In the genomic region with DNA sequence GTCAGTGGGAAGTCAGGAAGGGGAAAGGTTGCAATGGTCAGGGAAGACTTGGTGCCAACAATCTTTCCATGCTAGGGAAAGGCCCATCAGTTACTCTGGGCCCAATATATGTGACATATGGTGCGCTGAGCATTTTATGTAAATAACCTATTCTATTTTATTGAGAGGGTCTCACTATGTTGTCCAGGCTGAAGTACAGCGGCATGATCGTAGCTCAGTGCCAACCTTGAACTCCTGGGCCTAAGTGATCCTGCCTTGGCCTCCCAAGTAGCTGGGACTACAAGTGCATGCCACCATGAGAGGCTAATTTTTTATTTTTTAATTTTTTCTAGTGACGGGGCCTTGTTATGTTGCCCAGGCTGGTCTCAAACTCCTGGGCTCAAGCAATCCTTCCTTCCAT, we compare ENCODE assay signal across 23 cellular contexts. TPM values are rescaled to one million over a fixed set of nuclear protein-coding genes. Genes with fewer than 3 reads are reported as not detected.
DNase-seq lines count a peak whose midpoint lies in the region; ATAC-seq and TF ChIP-seq lines count a peak whose summit lies in the region.
"Had no signal": no experiment of that assay in that cellular context is flagged by ENCODE, and none has a peak within 500 bp of the region (broad histone marks: within the 10 kb centered on the region; RNA-seq: fewer than 3 reads in every experiment).

No MANE protein-coding gene starts in this region.

- H3K4me1 Mint-ChIP-seq in GM23338 (peaks cover 30% of the 10 kb centered on the region), WTC11 (peaks cover 37% of the 10 kb centered on the region)
- H3K4me1 Mint-ChIP-seq in activated CD4-positive, alpha-beta T cell treated with anti-CD3 and anti-CD28 coated beads, Interleukin-2, amount 10 ng/mL, durations not matched to agents 7 days and 5 days, result peaks cover 28% of the 10 kb centered on the region

- no peak for DNase-seq in GM23338 (ENCODE audit: low spot score)
- no peak for DNase-seq in WTC11 (ENCODE audit: low spot score)
- peak; percentile 9 for DNase-seq in mesenteric fat pad (ENCODE audit: low spot score)
- DNase-seq in activated CD4-positive, alpha-beta T cell treated with anti-CD3 and anti-CD28 coated beads, Interleukin-2, amount 10 ng/mL, durations not matched to agents 7 days and 5 days, result no peak
- no peak for DNase-seq in NCI-H146 (lab: John Stamatoyannopoulos, UW)
- no peak for DNase-seq in COLO668 (lab: John Stamatoyannopoulos, UW; ENCODE audit: unreplicated experiment)
- DNase-seq: 8988T; ACHN; AML-193; BE2C; Calu3; CD4-positive, alpha-beta T cell; CD8-positive, alpha-beta memory T cell; COR-L47; DMS153; DND-41; GM23248; H9; HFFc6 had no signal

- peaks cover 52% of the 10 kb centered on the region for H3K79me2 ChIP-seq in GM23338 (replicated peaks; ENCODE audit: insufficient read depth)

- no peak for TF ChIP-seq CTCF in GM23338 (conservative IDR thresholded peaks at IDR 0.05; ENCODE audit: low read depth in 2 of 2)
- TF ChIP-seq CTCF in WTC11 (IDR thresholded peaks at IDR 0.05), result no peak

- peak overlapping the region; percentile 23; the same call in 1 of the 2 replicates for H3K4me2 ChIP-seq in GM23338
- H3K4me2 ChIP-seq: A549 had no signal

- H3K9me2 ChIP-seq in GM23338 (ENCODE audit: insufficient read depth), result no peaks in the 10 kb centered on the region

- H3K9me3 Mint-ChIP-seq in GM23338 (no peaks in the 10 kb centered on the region), WTC11 (no peaks in the 10 kb centered on the region)
- H3K9me3 Mint-ChIP-seq in activated CD4-positive, alpha-beta T cell treated with anti-CD3 and anti-CD28 coated beads, Interleukin-2, amount 10 ng/mL, durations not matched to agents 7 days and 5 days, result no peaks in the 10 kb centered on the region
- H3K9me3 Mint-ChIP-seq: CD4-positive, alpha-beta T cell; CD8-positive, alpha-beta memory T cell; H9; HFFc6 had no signal

- H3F3A ChIP-seq in GM23338 (replicated peaks; ENCODE audit: low read depth), result peaks cover 39% of the 10 kb centered on the region

- H3K4me3 Mint-ChIP-seq in GM23338 (no peak overlapping the region), WTC11 (no peak overlapping the region)
- H3K4me3 Mint-ChIP-seq in activated CD4-positive, alpha-beta T cell treated with anti-CD3 and anti-CD28 coated beads, Interleukin-2, amount 10 ng/mL, durations not matched to agents 7 days and 5 days, result no peak overlapping the region
- H3K4me3 Mint-ChIP-seq: CD14-positive monocyte; CD4-positive, alpha-beta T cell; CD8-positive, alpha-beta memory T cell; H9; HFFc6 had no signal

- H3K4me3 ChIP-seq in GM23338, result no peak overlapping the region
- H3K4me3 ChIP-seq: A549; BLaER1 treated with 17β-estradiol and CSF1 and Interleukin-3, amounts not matched to agents 10 nM and 100 nM; GM23248 had no signal

- H3K27ac ChIP-seq in GM23338 (ENCODE audit: low read depth), result peak overlapping the region; percentile 93
- H3K27ac ChIP-seq: A549; BLaER1 treated with 17β-estradiol and CSF1 and Interleukin-3, amounts not matched to agents 10 nM and 100 nM; GM23248 had no signal

- H3K36me3 ChIP-seq in GM23338 (ENCODE audit: insufficient read depth), result peaks cover 66% of the 10 kb centered on the region

- no peaks in the 10 kb centered on the region for H3K27me3 ChIP-seq in GM23338 (ENCODE audit: insufficient read depth)
- H3K27me3 ChIP-seq: BE2C; BLaER1 treated with 17β-estradiol and CSF1 and Interleukin-3, amounts not matched to agents 10 nM and 100 nM had no signal

- CTCF ChIA-PET in WTC11 (lab: Charles Lee), result interaction anchor here (0.7 to 3.4 kb wide), 3 partner anchors 23 to 37 kb away, joined by 3 to 14 read pairs (median 3); no protein-coding TSS in a partner anchor
- CTCF ChIA-PET in activated CD4-positive, alpha-beta T cell treated with anti-CD3 and anti-CD28 coated beads, Interleukin-2, amount 10 ng/mL, durations not matched to agents 7 days and 5 days (lab: Charles Lee), result no interaction called here

- H4K20me1 ChIP-seq in GM23338 (replicated peaks; ENCODE audit: insufficient read depth), result peaks cover 55% of the 10 kb centered on the region

- ATAC-seq in GM23338 (no peak), WTC11 (no peak)
- ATAC-seq: A549, HCT116 had no signal

- peak overlapping the region; percentile 80 for H3K27ac Mint-ChIP-seq in GM23338
- H3K27ac Mint-ChIP-seq in WTC11, result peak overlapping the region; percentile 49
- H3K27ac Mint-ChIP-seq in activated CD4-positive, alpha-beta T cell treated with anti-CD3 and anti-CD28 coated beads, Interleukin-2, amount 10 ng/mL, durations not matched to agents 7 days and 5 days, result no peak overlapping the region
- H3K27ac Mint-ChIP-seq: CD4-positive, alpha-beta T cell; CD8-positive, alpha-beta memory T cell; HFFc6 had no signal

- H3K4me1 ChIP-seq in GM23338 (ENCODE audit: insufficient read depth), result peaks cover 32% of the 10 kb centered on the region
- H3K4me1 ChIP-seq: BE2C had no signal

- peaks cover 8% of the 10 kb centered on the region for H3K27me3 Mint-ChIP-seq in GM23338 (ENCODE audit: insufficient read depth, low read depth, poor library complexity)
- no peaks in the 10 kb centered on the region for H3K27me3 Mint-ChIP-seq in WTC11 (ENCODE audit: low read depth)
- H3K27me3 Mint-ChIP-seq in activated CD4-positive, alpha-beta T cell treated with anti-CD3 and anti-CD28 coated beads, Interleukin-2, amount 10 ng/mL, durations not matched to agents 7 days and 5 days, result no peaks in the 10 kb centered on the region
- H3K27me3 Mint-ChIP-seq: CD4-positive, alpha-beta T cell; CD8-positive, alpha-beta memory T cell had no signal

- peaks cover 87% of the 10 kb centered on the region for H3K36me3 Mint-ChIP-seq in GM23338 (ENCODE audit: low read depth)
- peaks cover 74% of the 10 kb centered on the region for H3K36me3 Mint-ChIP-seq in WTC11
- peaks cover 38% of the 10 kb centered on the region for H3K36me3 Mint-ChIP-seq in activated CD4-positive, alpha-beta T cell treated with anti-CD3 and anti-CD28 coated beads, Interleukin-2, amount 10 ng/mL, durations not matched to agents 7 days and 5 days (ENCODE audit: low read depth)

- POLR2A ChIA-PET in WTC11 (lab: Charles Lee), result no interaction called here
- POLR2A ChIA-PET in activated CD4-positive, alpha-beta T cell treated with anti-CD3 and anti-CD28 coated beads, Interleukin-2, amount 10 ng/mL, durations not matched to agents 7 days and 5 days (lab: Charles Lee), result no interaction called here

- H2AFZ ChIP-seq in GM23338, result no peak overlapping the region
- H2AFZ ChIP-seq: GM23248 had no signal

TF ChIP-seq in WTC11, 78 proteins besides CTCF, POLR2A, EP300 and RAD21:
- TF ChIP-seq RELA (CRISPR knock-in tag; IDR thresholded peaks at IDR 0.05; ENCODE audit: borderline replicate concordance), result no peak
- TF ChIP-seq EMX1 (CRISPR knock-in tag; IDR thresholded peaks at IDR 0.05), result no peak
- no peak for TF ChIP-seq SOX15 (CRISPR knock-in tag; IDR thresholded peaks at IDR 0.05)
- peak; percentile 82; the same call in 1 of the 2 replicates for TF ChIP-seq ZNF121 (CRISPR knock-in tag; IDR thresholded peaks at IDR 0.05)
- no peak for TF ChIP-seq IRF2 (CRISPR knock-in tag; IDR thresholded peaks at IDR 0.05; ENCODE audit: borderline replicate concordance, low read depth)
TF ChIP-seq in WTC11: peak in this region for 1.

RNA-seq across cellular contexts. Expression of gene UQCRH, which starts 6.8 kb away (rescaled TPM):
- total RNA-seq in GM23338 (2014; rRNA removed; shearing (Covaris generic)), result 579 and 750 TPM in 2 replicates
- polyA plus RNA-seq in GM23338 (2016; fragmentation: Nextera tagmentation; extraction: Ambion mirVana), result 1,330 and 1,384 TPM in 2 replicates
- 584 to 663 TPM (median 611 TPM) in 3 replicates for total RNA-seq in WTC11 (2021)
- 255 TPM for total RNA-seq in mesenteric fat pad
- total RNA-seq in activated CD4-positive, alpha-beta T cell treated with anti-CD3 and anti-CD28 coated beads, Interleukin-2, amount 10 ng/mL, durations not matched to agents 7 days and 5 days, result 100 to 1,000 TPM; 247 to 273 TPM

RNA-seq across cellular contexts. Expression of gene LRRC41, which starts 6.9 kb away (rescaled TPM):
- 52.8 and 69.4 TPM in 2 replicates for total RNA-seq in GM23338 (2014; rRNA removed; shearing (Covaris generic))
- 19.0 and 20.1 TPM in 2 replicates for polyA plus RNA-seq in GM23338 (2016; fragmentation: Nextera tagmentation; extraction: Ambion mirVana)
- total RNA-seq in WTC11 (2021) (44.8 to 46.2 TPM (median 46.0 TPM) in 3 replicates), mesenteric fat pad (70.0 TPM)
- 10 to 100 TPM; 37.1 to 40.6 TPM for total RNA-seq in activated CD4-positive, alpha-beta T cell treated with anti-CD3 and anti-CD28 coated beads, Interleukin-2, amount 10 ng/mL, durations not matched to agents 7 days and 5 days

RNA-seq across cellular contexts. Expression of gene NSUN4, which starts 30.3 kb away (rescaled TPM):
- 11.6 and 18.6 TPM in 2 replicates for total RNA-seq in GM23338 (2014; rRNA removed; shearing (Covaris generic))
- polyA plus RNA-seq in GM23338 (2016; fragmentation: Nextera tagmentation; extraction: Ambion mirVana), result 7.4 and 8.9 TPM in 2 replicates
- total RNA-seq in WTC11 (2021) (19.5 to 22.6 TPM (median 21.0 TPM) in 3 replicates), mesenteric fat pad (28.1 TPM)
- 10 to 100 TPM; 22.2 to 22.3 TPM for total RNA-seq in activated CD4-positive, alpha-beta T cell treated with anti-CD3 and anti-CD28 coated beads, Interleukin-2, amount 10 ng/mL, durations not matched to agents 7 days and 5 days
